Comparison of ENCODE assay signal across 10 cellular contexts in the genomic region with DNA sequence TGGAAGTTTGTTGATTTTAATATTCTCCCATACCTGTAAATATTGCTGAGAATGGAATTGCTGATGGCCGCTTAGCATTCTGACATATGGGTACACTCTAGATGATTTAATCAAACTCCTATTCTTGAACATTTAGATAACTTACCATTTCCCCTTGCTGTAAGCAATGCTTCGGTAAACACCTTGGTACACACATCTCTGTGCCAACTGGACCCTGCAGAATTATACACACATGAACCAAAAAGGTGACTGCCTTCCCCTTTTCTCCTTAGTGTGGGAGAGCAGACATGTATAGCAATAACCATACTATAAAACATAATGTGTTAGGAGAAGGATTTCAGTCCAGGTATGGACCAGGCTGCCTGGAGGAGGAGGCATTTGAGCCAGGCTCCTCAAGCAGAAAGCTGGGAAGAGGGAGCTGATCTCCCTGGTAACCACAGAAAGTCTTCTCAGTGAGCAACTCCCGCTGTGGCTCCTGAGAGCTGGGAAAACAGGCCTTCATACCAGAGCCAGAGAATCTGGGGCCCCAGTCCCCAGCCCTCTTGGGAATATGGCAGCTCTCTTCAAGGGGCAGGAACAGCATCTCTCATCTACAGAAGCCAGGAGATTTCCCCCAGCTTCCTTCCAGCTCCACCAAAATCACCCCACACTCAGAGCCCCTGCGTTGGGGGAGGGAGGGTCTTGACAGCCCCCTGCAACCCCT. TPM values are rescaled to one million over a fixed set of nuclear protein-coding genes. Genes with fewer than 3 reads are reported as not detected.
DNase-seq lines count a peak whose midpoint lies in the region; ATAC-seq, FAIRE-seq and TF ChIP-seq lines count a peak whose summit lies in the region.
"Had no signal": no experiment of that assay in that cellular context is flagged by ENCODE, and none has a peak within 500 bp of the region (broad histone marks: within the 10 kb centered on the region; RNA-seq: fewer than 3 reads in every experiment).

No MANE protein-coding gene starts in this region.

- POLR2A ChIA-PET in A549 (lab: Yijun Ruan, JAX) = interaction anchor here (1.4 to 1.8 kb wide), 2 partner anchors 16 to 36 kb away, joined by 3 to 5 read pairs; no protein-coding TSS in a partner anchor

- H3K27me3 ChIP-seq in neuron (ENCODE audit: insufficient read depth, low read length) = no peaks in the 10 kb centered on the region

- CTCF ChIA-PET in A549 (lab: Yijun Ruan, JAX) = interaction anchor here (0.7 to 1.9 kb wide), 14 partner anchors 10 to 108 kb away, joined by 3 to 6 read pairs (median 4); a partner anchor contains a TSS

- peak; percentile 33 to 41; a peak in 5 of 6 replicates for ATAC-seq in A549
- ATAC-seq in HG02973 (IDR thresholded peaks at IDR 0.05; ENCODE audit: unreplicated experiment) = no peak
- no peak for ATAC-seq in GM21515 (IDR thresholded peaks at IDR 0.05; ENCODE audit: unreplicated experiment)

- H2AFZ ChIP-seq in neuron (ENCODE audit: low read depth, low read length) = peak overlapping the region; percentile 57

- peak overlapping the region; percentile 59 for H3K4me2 ChIP-seq in A549

- H3K36me3 ChIP-seq in neuron (ENCODE audit: insufficient read depth, low read length) = no peaks in the 10 kb centered on the region

- TF ChIP-seq POLR2A in A549 (IDR thresholded peaks at IDR 0.05; ENCODE audit: low read length) = no peak

- WGBS in A549 (ENCODE audit: missing lambda C conversion rate) = 89% methylated on average over 3 of the region's 4 CpGs

- no peak for FAIRE-seq in A549 (lab: Jason Lieb, UNC)

- peak overlapping the region; percentile 80 to 99 for H3K27ac ChIP-seq in A549

- no peak for DNase-seq in A549 (ENCODE audit: low read depth in 1 of 2, low spot score in 1 of 2)
- DNase-seq in RPMI7951 (ENCODE audit: low read depth) = peak; percentile 70
- peak; percentile 55 for DNase-seq in fibroblast of pulmonary artery (ENCODE audit: low read depth)
- no peak for DNase-seq in activated T-cell treated with anti-CD3 and anti-CD28 coated beads, Interleukin-2, amount 50 U/mL, for 1 hour
- no peak for DNase-seq in NCI-H1105 (lab: John Stamatoyannopoulos, UW)
- DNase-seq: activated CD4-positive, alpha-beta memory T cell treated with anti-CD3 and anti-CD28 coated beads for 36 hours; NCI-H345 had no signal

- no peak for TF ChIP-seq EP300 in A549 (IDR thresholded peaks at IDR 0.05)

- no peak for TF ChIP-seq RAD21 in A549 (conservative IDR thresholded peaks at IDR 0.05 in 1 of 2, IDR thresholded peaks at IDR 0.05 in 1 of 2)

- H3K9me3 ChIP-seq in A549 (no peaks in the 10 kb centered on the region), neuron (ENCODE audit: low read length) (no peaks in the 10 kb centered on the region)

- H3K4me1 ChIP-seq in A549 (peaks cover 68% of the 10 kb centered on the region), neuron (ENCODE audit: insufficient read depth, low read length) (peaks cover 57% of the 10 kb centered on the region)

- no peak for TF ChIP-seq CTCF in A549 (IDR thresholded peaks at IDR 0.05)
- no peak for TF ChIP-seq CTCF in fibroblast of pulmonary artery (IDR thresholded peaks at IDR 0.05; ENCODE audit: low read length, missing control alignments)

- no peak overlapping the region for H3K4me3 ChIP-seq in A549
- H3K4me3 ChIP-seq in fibroblast of pulmonary artery (replicated peaks; ENCODE audit: low read depth, low read length) = no peak overlapping the region
- peak overlapping the region; percentile 14 for H3K4me3 ChIP-seq in neuron (ENCODE audit: low read length)

TF ChIP-seq in A549, 52 proteins besides CTCF, POLR2A, EP300 and RAD21:
- TF ChIP-seq ZFP36 (IDR thresholded peaks at IDR 0.05; ENCODE audit: borderline replicate concordance, partially characterized antibody) (peak; percentile 85), MAZ (IDR thresholded peaks at IDR 0.05; ENCODE audit: borderline replicate concordance, low read depth, low read length) (no peak)

RNA-seq across cellular contexts. Expression of a gene that starts 33.9 kb away (rescaled TPM):
- polyA plus RNA-seq in A549 (2011; rRNA removed) (36.3 and 45.7 TPM in 2 replicates), A549 (2017; fragmentation: RNase III; extraction: RNeasy Plus Mini Kit Qiagen cat#74134 plus additional on column Dnase treatment) (35.1 to 42.4 TPM (median 37.5 TPM) in 3 replicates)
- 40.0 and 56.5 TPM in 2 replicates for polyA plus RNA-seq in A549 (2012; cell fraction: cytosol; rRNA removed)
- polyA plus RNA-seq in A549 (2012; cell fraction: nucleus; rRNA removed) = 84.0 and 105 TPM in 2 replicates
- polyA minus RNA-seq in A549 (2011; rRNA and poly(A)+ RNA removed) = 32.5 and 34.0 TPM in 2 replicates
- total RNA-seq in RPMI7951 (2014; rRNA removed; shearing (Covaris generic)) = 35.4 and 51.5 TPM in 2 replicates

Comparison
In these comparisons a context has a peak if more than half of its experiments do, and no peak if none do; other contexts are left out.
1. ATAC-seq: peak in A549 (2 of 2); none in HG02973 (single experiment) and GM21515 (single experiment).
2. DNase-seq: peak in RPMI7951 (single experiment) and fibroblast of pulmonary artery (single experiment); none in A549 (0 of 2), activated T-cell treated with anti-CD3 and anti-CD28 coated beads, Interleukin-2, amount 50 U/mL, for 1 hour (single experiment) and NCI-H1105 (single experiment).